11 cellular contexts compared by ENCODE assay signal in genomic region chr21:38903578-38904193, GRCh38.
DNase-seq lines count a peak whose midpoint lies in the region; ATAC-seq and TF ChIP-seq lines count a peak whose summit lies in the region.
"Had no signal": no experiment of that assay in that cellular context is flagged by ENCODE, and none has a peak within 500 bp of the region (broad histone marks: within the 10 kb centered on the region; RNA-seq: fewer than 3 reads in every experiment).

No MANE protein-coding gene starts in this region.

- no peaks in the 10 kb centered on the region; the same call in 1 of the 2 replicates for H3K27me3 ChIP-seq in IMR-90 (ENCODE audit: control insufficient read depth, insufficient read depth, low read length)
- no peaks in the 10 kb centered on the region for H3K27me3 ChIP-seq in gastrocnemius medialis

- DNase-seq in IMR-90 (no peak), coronary artery (ENCODE audit: low spot score) (no peak), kidney tubule cell (ENCODE audit: low spot score) (peak; percentile 3), gastrocnemius medialis (peak; percentile 74 to 85), OCI-M2 (lab: John Stamatoyannopoulos, UW; ENCODE audit: unreplicated experiment) (no peak)
- DNase-seq in stimulated activated naive CD4-positive, alpha-beta T cell treated with Interleukin-2 at 50 U/mL for 16 hours (lab: John Stamatoyannopoulos, UW), result no peak
- DNase-seq: naive thymus-derived CD8-positive, alpha-beta T cell; NCI-H345 had no signal

- H3K4me1 ChIP-seq in IMR-90 (ENCODE audit: control insufficient read depth, insufficient read depth, low read length) (peaks cover 7% of the 10 kb centered on the region; the same call in 1 of the 2 replicates), gastrocnemius medialis (peaks cover 45 to 46% of the 10 kb centered on the region in 2 donors)

- no peak overlapping the region for H3K14ac ChIP-seq in IMR-90 (replicated peaks; ENCODE audit: low read depth, low read length)

- H2BK15ac ChIP-seq in IMR-90 (ENCODE audit: low read depth, low read length), result no peak overlapping the region

- H2BK20ac ChIP-seq in IMR-90 (ENCODE audit: low read depth, low read length), result no peak overlapping the region

- peak overlapping the region; percentile 47 for H2AFZ ChIP-seq in IMR-90 (replicated peaks; ENCODE audit: low read length, poor library complexity)

- H3K56ac ChIP-seq in IMR-90 (ENCODE audit: extremely low read depth, insufficient read depth, low read length), result no peak overlapping the region

- 73% methylated on average over 5 of the region's 14 CpGs; no CpG with 5 or more reads in 1 of the 2 experiments for WGBS in IMR-90 (ENCODE audit: extremely low coverage in 2 of 2, insufficient read length in 1 of 2), 2 experiments

- in situ Hi-C loops in IMR-90 (cut with MboI; ENCODE audit: low sequenced_read_pairs), result no loop called here
- in situ Hi-C loops in gastrocnemius medialis (cut with MboI; ENCODE audit: low sequenced_read_pairs in 4 of 4), result loop anchor here in 1 of 4 donors (10.0 kb wide), 1 partner anchor 79 kb away; no protein-coding TSS in a partner anchor

- CTCF ChIA-PET in IMR-90 (lab: Yijun Ruan, JAX), result no interaction called here

- no peak for TF ChIP-seq RAD21 in IMR-90 (IDR thresholded peaks at IDR 0.05; ENCODE audit: low read length)

- ATAC-seq in IMR-90 (ENCODE audit: low read depth) (no peak), gastrocnemius medialis (peak; percentile 50 to 56), HG03460 (IDR thresholded peaks at IDR 0.05; ENCODE audit: unreplicated experiment) (no peak), HG03139 (IDR thresholded peaks at IDR 0.05; ENCODE audit: unreplicated experiment) (no peak)
- ATAC-seq: naive thymus-derived CD8-positive, alpha-beta T cell; Panc1 had no signal

- TF ChIP-seq CTCF in IMR-90 (conservative IDR thresholded peaks at IDR 0.05; ENCODE audit: low read depth, low read length), result no peak
- no peak for TF ChIP-seq CTCF in coronary artery (IDR thresholded peaks at IDR 0.05)
- TF ChIP-seq CTCF in gastrocnemius medialis (IDR thresholded peaks at IDR 0.05 in 4 of 5, conservative IDR thresholded peaks at IDR 0.05 in 1 of 5), result no peak

- H3K27ac ChIP-seq in IMR-90 (ENCODE audit: insufficient read depth, low read length) (no peak overlapping the region), coronary artery (peak overlapping the region; percentile 69 to 80), gastrocnemius medialis (peak overlapping the region; percentile 88 to 95 (median 92))

- BruUV-seq in IMR-90 (replicated peaks; lab: Mats Ljungman, UMichigan), result no TSS peak

- TF ChIP-seq POLR2A in IMR-90 (IDR thresholded peaks at IDR 0.05; ENCODE audit: low read depth, low read length) (no peak), gastrocnemius medialis (IDR thresholded peaks at IDR 0.05) (peak; percentile 53 to 69)

- H3K23ac ChIP-seq in IMR-90 (ENCODE audit: low read depth, low read length), result no peak overlapping the region

- H2AK5ac ChIP-seq in IMR-90 (ENCODE audit: low read depth, low read length), result no peak overlapping the region

- no peak overlapping the region for H4K5ac ChIP-seq in IMR-90 (ENCODE audit: low read depth, low read length)

- H2BK5ac ChIP-seq in IMR-90 (ENCODE audit: low read depth, low read length, poor library complexity, severe bottlenecking), result no peak overlapping the region

- intact Hi-C loops in IMR-90 (cut with micrococcal nuclease), result no loop called here
- intact Hi-C loops in gastrocnemius medialis (cut with DNase I; ENCODE audit: low total_unique reads), result loop anchor here (5.0 kb wide), 1 partner anchor 1341 kb away; no protein-coding TSS in a partner anchor

- H3K9ac ChIP-seq in IMR-90 (ENCODE audit: low read depth, low read length), result no peak overlapping the region

- H4K8ac ChIP-seq in IMR-90 (ENCODE audit: low read depth in 2 of 2, low read length in 2 of 2), result no peak overlapping the region

- H3K79me1 ChIP-seq in IMR-90 (ENCODE audit: low read depth in 1 of 2, low read length in 2 of 2), result no peaks in the 10 kb centered on the region

- H2BK120ac ChIP-seq in IMR-90 (ENCODE audit: low read depth, low read length), result no peak overlapping the region

- no peak overlapping the region for H3K4me3 ChIP-seq in IMR-90 (ENCODE audit: insufficient read depth, low read depth, low read length)
- H3K4me3 ChIP-seq in coronary artery, result no peak overlapping the region
- H3K4me3 ChIP-seq in gastrocnemius medialis, result no peak overlapping the region

- POLR2A ChIA-PET in IMR-90 (lab: Charles Lee; ENCODE audit: unreplicated experiment), result no interaction called here

- H3K9me3 ChIP-seq in IMR-90 (ENCODE audit: control insufficient read depth, insufficient read depth, low read length) (no peaks in the 10 kb centered on the region), gastrocnemius medialis (no peaks in the 10 kb centered on the region)

- no peaks in the 10 kb centered on the region for H3K36me3 ChIP-seq in IMR-90 (ENCODE audit: control insufficient read depth, insufficient read depth, low read length)
- H3K36me3 ChIP-seq in gastrocnemius medialis, result no peaks in the 10 kb centered on the region

- H2AK9ac ChIP-seq in IMR-90 (replicated peaks; ENCODE audit: low read depth, low read length, poor library complexity), result no peak overlapping the region

- H3K9me1 ChIP-seq in IMR-90 (ENCODE audit: insufficient read depth, low read length), result peaks cover 5% of the 10 kb centered on the region; the same call in 1 of the 2 replicates

- H3K4me2 ChIP-seq in IMR-90 (ENCODE audit: low read depth, low read length), result no peak overlapping the region

- H3K18ac ChIP-seq in IMR-90 (ENCODE audit: low read depth, low read length), result peak overlapping the region; percentile 60

- no peaks in the 10 kb centered on the region for H4K20me1 ChIP-seq in IMR-90 (ENCODE audit: insufficient read depth, low read length)

- dilution Hi-C loops in IMR-90 (cut with HindIII; ENCODE audit: low sequenced_read_pairs, unreplicated experiment), result no loop called here

- no peak overlapping the region; the same call in 1 of the 2 replicates for H3K4ac ChIP-seq in IMR-90 (ENCODE audit: low read depth, low read length)

- no peak overlapping the region for H4K91ac ChIP-seq in IMR-90 (ENCODE audit: insufficient read depth, low read depth, low read length)

TF ChIP-seq in IMR-90, 13 proteins besides CTCF, POLR2A, EP300 and RAD21:
- TF ChIP-seq NFE2L2 (IDR thresholded peaks at IDR 0.05; ENCODE audit: low read depth, low read length) (no peak), CEBPB (IDR thresholded peaks at IDR 0.05; ENCODE audit: low read depth, low read length) (no peak), MXI1 (IDR thresholded peaks at IDR 0.05; ENCODE audit: borderline replicate concordance, low read depth, low read length) (no peak), BHLHE40 (IDR thresholded peaks at IDR 0.05; ENCODE audit: low read depth, low read length) (no peak), MAZ (IDR thresholded peaks at IDR 0.05; ENCODE audit: borderline replicate concordance, low read depth, low read length) (no peak), MAFK (IDR thresholded peaks at IDR 0.05; ENCODE audit: low read depth, low read length) (no peak), CHD1 (IDR thresholded peaks at IDR 0.05; ENCODE audit: low read depth, low read length) (no peak), SMC3 (IDR thresholded peaks at IDR 0.05; ENCODE audit: low read depth, low read length) (no peak), RFX5 (IDR thresholded peaks at IDR 0.05; ENCODE audit: low read depth, low read length) (no peak), RCOR1 (IDR thresholded peaks at IDR 0.05; ENCODE audit: insufficient replicate concordance, low read length) (no peak), FOS (IDR thresholded peaks at IDR 0.05; ENCODE audit: low read depth, low read length) (no peak)
- TF ChIP-seq, protein P1, sequence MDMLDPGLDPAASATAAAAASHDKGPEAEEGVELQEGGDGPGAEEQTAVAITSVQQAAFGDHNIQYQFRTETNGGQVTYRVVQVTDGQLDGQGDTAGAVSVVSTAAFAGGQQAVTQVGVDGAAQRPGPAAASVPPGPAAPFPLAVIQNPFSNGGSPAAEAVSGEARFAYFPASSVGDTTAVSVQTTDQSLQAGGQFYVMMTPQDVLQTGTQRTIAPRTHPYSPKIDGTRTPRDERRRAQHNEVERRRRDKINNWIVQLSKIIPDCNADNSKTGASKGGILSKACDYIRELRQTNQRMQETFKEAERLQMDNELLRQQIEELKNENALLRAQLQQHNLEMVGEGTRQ (IDR thresholded peaks at IDR 0.05; ENCODE audit: low read depth, low read length), result no peak
- TF ChIP-seq, protein P2, sequence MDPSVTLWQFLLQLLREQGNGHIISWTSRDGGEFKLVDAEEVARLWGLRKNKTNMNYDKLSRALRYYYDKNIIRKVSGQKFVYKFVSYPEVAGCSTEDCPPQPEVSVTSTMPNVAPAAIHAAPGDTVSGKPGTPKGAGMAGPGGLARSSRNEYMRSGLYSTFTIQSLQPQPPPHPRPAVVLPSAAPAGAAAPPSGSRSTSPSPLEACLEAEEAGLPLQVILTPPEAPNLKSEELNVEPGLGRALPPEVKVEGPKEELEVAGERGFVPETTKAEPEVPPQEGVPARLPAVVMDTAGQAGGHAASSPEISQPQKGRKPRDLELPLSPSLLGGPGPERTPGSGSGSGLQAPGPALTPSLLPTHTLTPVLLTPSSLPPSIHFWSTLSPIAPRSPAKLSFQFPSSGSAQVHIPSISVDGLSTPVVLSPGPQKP (IDR thresholded peaks at IDR 0.05; ENCODE audit: borderline replicate concordance, low read depth, low read length), result no peak
TF ChIP-seq in IMR-90: peak in this region for 0.

Comparison
In these comparisons a context has a peak if more than half of its experiments do, and no peak if none do; other contexts are left out.
1. ATAC-seq: peak in gastrocnemius medialis (2 of 2); none in IMR-90 (single experiment), HG03460 (single experiment) and HG03139 (single experiment).
2. DNase-seq: peak in kidney tubule cell (single experiment) and gastrocnemius medialis (2 of 2); none in IMR-90 (single experiment), coronary artery (single experiment), stimulated activated naive CD4-positive, alpha-beta T cell treated with Interleukin-2 at 50 U/mL for 16 hours (single experiment) and OCI-M2 (single experiment).